13 cellular contexts compared by ENCODE assay signal in the genomic region with DNA sequence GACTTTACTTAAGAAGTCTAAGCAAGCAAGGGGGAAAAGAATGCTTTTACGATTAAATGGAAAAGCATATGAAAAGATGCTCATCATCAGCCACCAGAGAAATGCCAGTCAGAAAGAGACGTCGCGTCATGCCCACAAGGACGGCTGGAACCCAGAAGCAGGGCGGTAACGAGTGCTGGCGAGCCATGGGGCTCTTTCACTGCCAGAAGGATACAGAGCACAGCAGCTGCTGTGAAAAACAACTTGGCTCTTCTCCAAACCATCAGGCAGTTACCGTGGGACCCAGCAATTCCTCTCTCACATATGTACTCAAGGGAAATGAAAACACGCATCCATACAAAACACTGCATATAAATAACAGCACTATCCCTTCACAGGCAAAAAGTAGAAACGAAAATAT.
DNase-seq lines count a peak whose midpoint lies in the region; ATAC-seq and TF ChIP-seq lines count a peak whose summit lies in the region.
"Had no signal": no experiment of that assay in that cellular context is flagged by ENCODE, and none has a peak within 500 bp of the region (broad histone marks: within the 10 kb centered on the region; RNA-seq: fewer than 3 reads in every experiment).

No MANE protein-coding gene starts in this region.

- no peaks in the 10 kb centered on the region for H3K4me1 Mint-ChIP-seq in activated CD4-positive, alpha-beta T cell treated with anti-CD3 and anti-CD28 coated beads, Interleukin-2, amount 10 ng/mL, durations not matched to agents 24 days and 14 days
- H3K4me1 Mint-ChIP-seq: activated CD4-positive, alpha-beta T cell treated with anti-CD3 and anti-CD28 coated beads for 36 hours had no signal

- peak overlapping the region in 3 of 59 donors; percentile 3 to 6 (median 5) for H3K4me3 ChIP-seq in dorsolateral prefrontal cortex
- H3K4me3 ChIP-seq: heart left ventricle had no signal

- H3K27me3 Mint-ChIP-seq in activated CD4-positive, alpha-beta T cell treated with anti-CD3 and anti-CD28 coated beads, Interleukin-2, amount 10 ng/mL, durations not matched to agents 24 days and 14 days: no peaks in the 10 kb centered on the region
- H3K27me3 Mint-ChIP-seq: activated CD4-positive, alpha-beta T cell treated with anti-CD3 and anti-CD28 coated beads for 36 hours had no signal

- peak; percentile 84 for DNase-seq in NCI-H1092 (lab: John Stamatoyannopoulos, UW)
- DNase-seq in NCI-H2171 treated with DMSO at 0.1 percent for 48 hours (lab: John Stamatoyannopoulos, UW): peak; percentile 97
- peak in 9 of 10 donors; percentile 29 to 84 (median 65) for DNase-seq in dorsolateral prefrontal cortex
- DNase-seq in posterior cingulate gyrus: peak in 9 of 10 donors; percentile 38 to 96 (median 73)
- no peak for DNase-seq in activated CD4-positive, alpha-beta T cell treated with anti-CD3 and anti-CD28 coated beads, Interleukin-2, amount 10 ng/mL, durations not matched to agents 24 days and 14 days
- no peak for DNase-seq in GM19240 (ENCODE audit: insufficient read length, low spot score)
- DNase-seq: activated CD4-positive, alpha-beta T cell treated with anti-CD3 and anti-CD28 coated beads for 36 hours; heart left ventricle; NCI-H1417 treated with DMSO at 0.1 percent for 48 hours; OCI-M1; small intestine had no signal

- no peak overlapping the region for H3K27ac Mint-ChIP-seq in activated CD4-positive, alpha-beta T cell treated with anti-CD3 and anti-CD28 coated beads, Interleukin-2, amount 10 ng/mL, durations not matched to agents 24 days and 14 days
- H3K27ac Mint-ChIP-seq: activated CD4-positive, alpha-beta T cell treated with anti-CD3 and anti-CD28 coated beads for 36 hours; activated T-helper 1 cell treated with anti-CD3 and anti-CD28 coated beads, Interleukin-12 subunit alpha, Interleukin-12 subunit beta, Interleukin-2, Interleukin-4 antibody, amounts not matched to agents 30 ng/mL and 10 ng/mL and 1 ng/mL, durations not matched to agents 14 hours and 24 hours and 36 hours had no signal

- peak in 1 of 56 donors; percentile 16 for TF ChIP-seq CTCF in dorsolateral prefrontal cortex (IDR thresholded peaks at IDR 0.05 in 54 of 56, conservative IDR thresholded peaks at IDR 0.05 in 2 of 56; ENCODE audit: low read depth in 1 of 56, partially characterized antibody in 56 of 56)

- peak overlapping the region in 58 of 59 donors; percentile 3 to 89 (median 74) for H3K27ac ChIP-seq in dorsolateral prefrontal cortex

- H3K9me3 Mint-ChIP-seq in activated CD4-positive, alpha-beta T cell treated with anti-CD3 and anti-CD28 coated beads, Interleukin-2, amount 10 ng/mL, durations not matched to agents 24 days and 14 days: no peaks in the 10 kb centered on the region
- H3K9me3 Mint-ChIP-seq: activated T-helper 1 cell treated with anti-CD3 and anti-CD28 coated beads, Interleukin-12 subunit alpha, Interleukin-12 subunit beta, Interleukin-2, Interleukin-4 antibody, amounts not matched to agents 30 ng/mL and 10 ng/mL and 1 ng/mL, durations not matched to agents 14 hours and 24 hours and 36 hours had no signal

- no peak for ATAC-seq in HG03095 (IDR thresholded peaks at IDR 0.05; ENCODE audit: unreplicated experiment)
- ATAC-seq: activated CD4-positive, alpha-beta T cell treated with anti-CD3 and anti-CD28 coated beads for 36 hours had no signal

- H3K4me3 Mint-ChIP-seq in activated CD4-positive, alpha-beta T cell treated with anti-CD3 and anti-CD28 coated beads, Interleukin-2, amount 10 ng/mL, durations not matched to agents 24 days and 14 days: no peak overlapping the region
- H3K4me3 Mint-ChIP-seq: activated CD4-positive, alpha-beta T cell treated with anti-CD3 and anti-CD28 coated beads for 36 hours; activated T-helper 1 cell treated with anti-CD3 and anti-CD28 coated beads, Interleukin-12 subunit alpha, Interleukin-12 subunit beta, Interleukin-2, Interleukin-4 antibody, amounts not matched to agents 30 ng/mL and 10 ng/mL and 1 ng/mL, durations not matched to agents 14 hours and 24 hours and 36 hours had no signal

- intact Hi-C loops in dorsolateral prefrontal cortex (cut with DNase I) (no loop called here), posterior cingulate gyrus (cut with DNase I) (no loop called here)
- intact Hi-C loops in activated CD4-positive, alpha-beta T cell treated with anti-CD3 and anti-CD28 coated beads, Interleukin-2, amount 10 ng/mL, durations not matched to agents 24 days and 14 days (cut with micrococcal nuclease): no loop called here

- peaks cover 27% of the 10 kb centered on the region for H3K36me3 Mint-ChIP-seq in activated CD4-positive, alpha-beta T cell treated with anti-CD3 and anti-CD28 coated beads, Interleukin-2, amount 10 ng/mL, durations not matched to agents 24 days and 14 days (ENCODE audit: low read depth)

- no peaks in the 10 kb centered on the region for H3K27me3 ChIP-seq in dorsolateral prefrontal cortex
- H3K27me3 ChIP-seq: heart left ventricle had no signal

Comparison
In these comparisons a context has a peak if more than half of its experiments do, and no peak if none do; other contexts are left out.
1. DNase-seq: peak in NCI-H1092 (single experiment), NCI-H2171 treated with DMSO at 0.1 percent for 48 hours (single experiment), dorsolateral prefrontal cortex (9 of 10) and posterior cingulate gyrus (9 of 10); none in activated CD4-positive, alpha-beta T cell treated with anti-CD3 and anti-CD28 coated beads, Interleukin-2, amount 10 ng/mL, durations not matched to agents 24 days and 14 days (single experiment) and GM19240 (single experiment).